Comparison of ENCODE assay signal across 3 cellular contexts in the genomic region with DNA sequence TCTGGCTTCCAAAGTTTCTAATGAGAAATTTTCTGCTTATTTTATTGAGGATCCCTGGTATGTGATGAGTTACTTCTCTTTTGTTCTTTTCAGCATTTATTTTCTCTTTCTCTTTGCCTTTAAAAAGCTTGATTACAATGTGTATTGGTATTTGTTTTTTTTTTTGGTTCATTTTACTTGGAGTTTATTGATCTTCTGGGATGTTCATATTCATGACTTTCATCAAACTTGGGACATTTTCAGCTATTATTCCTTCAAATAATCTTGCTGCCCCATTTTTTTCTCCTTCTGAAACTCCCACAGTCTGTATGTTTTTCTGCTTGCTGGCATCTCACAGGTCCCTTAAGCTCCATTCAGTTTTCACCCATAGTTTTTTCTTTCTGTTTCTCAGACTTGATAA.
"Had no signal": no experiment of that assay in that cellular context is flagged by ENCODE, and none has a peak within 500 bp of the region (broad histone marks: within the 10 kb centered on the region; RNA-seq: fewer than 3 reads in every experiment).

No MANE protein-coding gene starts in this region.

- H3K4me3 ChIP-seq: GM12878 had no signal

- ATAC-seq: GM12878 had no signal

- DNase-seq: GDM1, GF-D8 had no signal
